In genomic region chr6:165848099-165848461, GRCh38 we compare ENCODE assay signal across 16 cellular contexts.
DNase-seq lines count a peak whose midpoint lies in the region; ATAC-seq and TF ChIP-seq lines count a peak whose summit lies in the region.
"Had no signal": no experiment of that assay in that cellular context is flagged by ENCODE, and none has a peak within 500 bp of the region (broad histone marks: within the 10 kb centered on the region; RNA-seq: fewer than 3 reads in every experiment).

No MANE protein-coding gene starts in this region.

- DNase-seq in DMS 273 (lab: John Stamatoyannopoulos, UW; ENCODE audit: unreplicated experiment) (peak; percentile 3), DMS 273 treated with DMSO at 0.1 percent for 48 hours (lab: John Stamatoyannopoulos, UW) (no peak), endodermal cell (peak; percentile 83), neuronal stem cell (ENCODE audit: low spot score) (no peak), RPMI8226 (no peak), foreskin fibroblast (no peak)
- DNase-seq: amniotic stem cell; cerebellar nuclear complex; hippocampal formation; Karpas-422; natural killer cell; stimulated activated CD4-positive, alpha-beta T cell treated with anti-CD3 and anti-CD28 coated beads, Interleukin-12 subunit alpha, Interleukin-12 subunit beta, amount 100 ng/mL, for 4 hours had no signal

- peaks cover 17% of the 10 kb centered on the region for H3K4me1 Mint-ChIP-seq in endodermal cell

- no peak overlapping the region for H3K23ac ChIP-seq in neuronal stem cell (ENCODE audit: low read depth, low read length, poor library complexity)

- H3K27me3 ChIP-seq in endodermal cell (ENCODE audit: control insufficient read depth, insufficient read depth, low read length, poor library complexity, severe bottlenecking) = peaks cover 23% of the 10 kb centered on the region
- H3K27me3 ChIP-seq in neuronal stem cell (ENCODE audit: control insufficient read depth in 3 of 3, insufficient read depth in 3 of 3, low read depth in 1 of 3, low read length in 3 of 3) = peaks cover 0 to 9% (median 0%) of the 10 kb centered on the region in 3 experiments
- H3K27me3 ChIP-seq: Peyer's patch had no signal

- no peak overlapping the region for H4K8ac ChIP-seq in neuronal stem cell (ENCODE audit: low read depth, low read length)

- no peak overlapping the region for H2BK15ac ChIP-seq in neuronal stem cell (ENCODE audit: low read length)

- no peak overlapping the region for H2AK5ac ChIP-seq in neuronal stem cell (ENCODE audit: low read depth, low read length)

- no peaks in the 10 kb centered on the region for H3K36me3 Mint-ChIP-seq in endodermal cell (ENCODE audit: low read depth)
- H3K36me3 Mint-ChIP-seq: natural killer cell had no signal

- H3K4me3 ChIP-seq in endodermal cell (ENCODE audit: low read length) (no peak overlapping the region), neuronal stem cell (ENCODE audit: low read length in 2 of 2) (no peak overlapping the region), foreskin fibroblast (ENCODE audit: low read depth in 1 of 2, low read length in 2 of 2) (no peak overlapping the region)
- H3K4me3 ChIP-seq: BLaER1 treated with 17β-estradiol and CSF1 and Interleukin-3, amounts not matched to agents 10 nM and 100 nM; Peyer's patch had no signal

- H3K9me3 ChIP-seq in endodermal cell (ENCODE audit: control insufficient read depth, low read length) = no peaks in the 10 kb centered on the region
- no peaks in the 10 kb centered on the region for H3K9me3 ChIP-seq in neuronal stem cell (replicated peaks in 1 of 2; ENCODE audit: control insufficient read depth in 2 of 2, insufficient read depth in 1 of 2, low read depth in 1 of 2, low read length in 2 of 2)
- H3K9me3 ChIP-seq: BLaER1 treated with 17β-estradiol and CSF1 and Interleukin-3, amounts not matched to agents 10 nM and 100 nM; Peyer's patch had no signal

- H3K4ac ChIP-seq in neuronal stem cell (ENCODE audit: low read length) = no peak overlapping the region

- H2BK5ac ChIP-seq in neuronal stem cell (ENCODE audit: low read length) = no peak overlapping the region

- H3K36me3 ChIP-seq in endodermal cell (ENCODE audit: control insufficient read depth, insufficient read depth, low read length) (no peaks in the 10 kb centered on the region), neuronal stem cell (replicated peaks in 1 of 2; ENCODE audit: control insufficient read depth in 2 of 2, insufficient read depth in 2 of 2, low read length in 2 of 2) (no peaks in the 10 kb centered on the region)
- H3K36me3 ChIP-seq: BLaER1 treated with 17β-estradiol and CSF1 and Interleukin-3, amounts not matched to agents 10 nM and 100 nM; Peyer's patch had no signal

- H2BK12ac ChIP-seq in neuronal stem cell (ENCODE audit: low read length) = no peak overlapping the region

- H3K4me3 Mint-ChIP-seq in endodermal cell = no peak overlapping the region
- H3K4me3 Mint-ChIP-seq: natural killer cell had no signal

- H2BK120ac ChIP-seq in neuronal stem cell (ENCODE audit: low read depth, low read length) = no peak overlapping the region

- no peak overlapping the region for H3K18ac ChIP-seq in neuronal stem cell (ENCODE audit: low read length)

- H3K9ac ChIP-seq in endodermal cell (ENCODE audit: extremely low read depth, low read length, poor library complexity, severe bottlenecking) (no peak overlapping the region), neuronal stem cell (ENCODE audit: low read depth, low read length, poor library complexity) (no peak overlapping the region)
- H3K9ac ChIP-seq: BLaER1 treated with 17β-estradiol and CSF1 and Interleukin-3, amounts not matched to agents 10 nM and 100 nM had no signal

- no peaks in the 10 kb centered on the region for H3K9me3 Mint-ChIP-seq in endodermal cell
- H3K9me3 Mint-ChIP-seq: natural killer cell had no signal

- no peaks in the 10 kb centered on the region for H3K79me1 ChIP-seq in neuronal stem cell (ENCODE audit: low read depth, low read length)

- peak; percentile 34 for TF ChIP-seq CTCF in LNCAP (IDR thresholded peaks at IDR 0.05)
- TF ChIP-seq CTCF in endodermal cell (conservative IDR thresholded peaks at IDR 0.05) = peak; percentile 78
- TF ChIP-seq CTCF in foreskin fibroblast (IDR thresholded peaks at IDR 0.05; ENCODE audit: low read depth, low read length) = no peak

- ATAC-seq in HG03135 (IDR thresholded peaks at IDR 0.05; ENCODE audit: unreplicated experiment) = no peak
- ATAC-seq: natural killer cell had no signal

- 86 to 94% methylated on average over 7 to 11 of the region's 11 CpGs for WGBS in endodermal cell (ENCODE audit: insufficient coverage in 1 of 2, insufficient read length in 1 of 2), 2 experiments
- WGBS in neuronal stem cell (ENCODE audit: extremely low coverage in 2 of 2, insufficient read length in 2 of 2, insufficient replicate concordance in 1 of 2), 2 donors = no CpG with 5 or more reads among the region's 11 CpGs

- no peak overlapping the region for H3K27ac ChIP-seq in endodermal cell (ENCODE audit: low read depth, low read length)
- H3K27ac ChIP-seq in neuronal stem cell (replicated peaks; ENCODE audit: low read length) = no peak overlapping the region
- H3K27ac ChIP-seq: BLaER1 treated with 17β-estradiol and CSF1 and Interleukin-3, amounts not matched to agents 10 nM and 100 nM; Peyer's patch had no signal

- H3K27me3 Mint-ChIP-seq in endodermal cell (ENCODE audit: insufficient read depth) = peaks cover 43% of the 10 kb centered on the region

- no peak overlapping the region for H3K27ac Mint-ChIP-seq in endodermal cell
- H3K27ac Mint-ChIP-seq: natural killer cell had no signal

- H3K4me1 ChIP-seq in endodermal cell (ENCODE audit: control insufficient read depth, insufficient read depth, low read length) = no peaks in the 10 kb centered on the region
- H3K4me1 ChIP-seq in neuronal stem cell (ENCODE audit: control insufficient read depth in 2 of 2, insufficient read depth in 1 of 2, low read depth in 1 of 2, low read length in 2 of 2) = peaks cover 2 to 45% of the 10 kb centered on the region in 2 donors

- H2AFZ ChIP-seq in neuronal stem cell (ENCODE audit: low read length) = no peak overlapping the region

- no peak overlapping the region for H3K14ac ChIP-seq in neuronal stem cell (ENCODE audit: low read length)

- H3K4me2 ChIP-seq in neuronal stem cell (ENCODE audit: insufficient read depth, low read length, poor library complexity, severe bottlenecking) = no peak overlapping the region
- H3K4me2 ChIP-seq: BLaER1 treated with 17β-estradiol and CSF1 and Interleukin-3, amounts not matched to agents 10 nM and 100 nM had no signal

- H4K91ac ChIP-seq in neuronal stem cell (ENCODE audit: low read depth, low read length, poor library complexity) = peak overlapping the region; percentile 23

Comparison
In these comparisons a context has a peak if more than half of its experiments do, and no peak if none do; other contexts are left out.
1. DNase-seq: peak in DMS 273 (single experiment) and endodermal cell (single experiment); none in DMS 273 treated with DMSO at 0.1 percent for 48 hours (single experiment), neuronal stem cell (single experiment), RPMI8226 (single experiment) and foreskin fibroblast (0 of 2).